Comparison of ENCODE assay signal across 11 cellular contexts in the genomic region with DNA sequence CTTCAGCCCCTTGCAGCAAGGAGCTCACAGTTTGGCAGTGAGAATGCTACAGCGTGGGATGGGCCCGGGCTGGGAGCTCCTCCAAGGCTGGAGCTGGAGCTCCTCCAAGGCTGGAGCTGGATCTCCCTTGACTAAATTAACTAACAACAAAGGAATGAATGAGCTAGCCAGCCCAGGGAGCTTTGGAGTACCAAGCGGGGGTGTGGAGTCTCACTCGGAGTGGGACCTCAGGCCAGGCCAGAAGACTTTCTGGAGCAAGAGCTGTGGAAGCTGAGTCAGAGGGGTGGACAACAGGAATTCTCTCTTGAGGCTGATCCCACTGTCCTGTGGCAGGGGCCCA.
DNase-seq lines count a peak whose midpoint lies in the region; ATAC-seq and TF ChIP-seq lines count a peak whose summit lies in the region.
"Had no signal": no experiment of that assay in that cellular context is flagged by ENCODE, and none has a peak within 500 bp of the region (broad histone marks: within the 10 kb centered on the region; RNA-seq: fewer than 3 reads in every experiment).

No MANE protein-coding gene starts in this region.

- no peak overlapping the region for H3K4me3 Mint-ChIP-seq in activated naive CD8-positive, alpha-beta T cell treated with anti-CD3 and anti-CD28 coated beads, Interleukin-2, amount 50 U/mL, for 24 hours
- no peak overlapping the region for H3K4me3 Mint-ChIP-seq in CD14-positive monocyte

- no peak for DNase-seq in SK-N-SH
- peak; percentile 95 for DNase-seq in fibroblast of peridontal ligament (ENCODE audit: extremely low read depth)
- DNase-seq in mucosa of descending colon: peak; percentile 31 to 65 (median 33)
- DNase-seq in uterus: peak; percentile 88 to 90
- no peak for DNase-seq in NCI-H510A treated with DMSO at 0.1 percent for 48 hours (lab: John Stamatoyannopoulos, UW)
- DNase-seq in activated naive CD8-positive, alpha-beta T cell treated with anti-CD3 and anti-CD28 coated beads, Interleukin-2, amount 50 U/mL, for 24 hours: no peak
- no peak for DNase-seq in CD14-positive monocyte (ENCODE audit: low spot score)
- DNase-seq: NCI-H1417 had no signal

- no peak for TF ChIP-seq POLR2A in uterus (IDR thresholded peaks at IDR 0.05)

- no peaks in the 10 kb centered on the region for H3K36me3 Mint-ChIP-seq in activated naive CD8-positive, alpha-beta T cell treated with anti-CD3 and anti-CD28 coated beads, Interleukin-2, amount 50 U/mL, for 24 hours (ENCODE audit: low read depth)
- H3K36me3 Mint-ChIP-seq in CD14-positive monocyte: peaks cover 0 to 6% of the 10 kb centered on the region in 2 donors

- H3K4me1 ChIP-seq in SK-N-SH (ENCODE audit: control insufficient read depth in 1 of 2, insufficient read depth in 2 of 2, low read depth in 1 of 2, low read length in 1 of 2) (peaks cover 0 to 10% of the 10 kb centered on the region in 2 experiments; a peak in 1 of 4 replicates), mucosa of descending colon (ENCODE audit: low read depth) (no peaks in the 10 kb centered on the region), uterus (peaks cover 0 to 3% of the 10 kb centered on the region in 2 donors)
- H3K4me1 ChIP-seq: Peyer's patch, prostate gland had no signal

- H3K27me3 ChIP-seq in SK-N-SH (ENCODE audit: insufficient read depth) (no peaks in the 10 kb centered on the region), uterus (no peaks in the 10 kb centered on the region)
- H3K27me3 ChIP-seq: Peyer's patch had no signal

- no peaks in the 10 kb centered on the region for H3K27me3 Mint-ChIP-seq in activated naive CD8-positive, alpha-beta T cell treated with anti-CD3 and anti-CD28 coated beads, Interleukin-2, amount 50 U/mL, for 24 hours
- peaks cover 0 to 2% (median 0%) of the 10 kb centered on the region in 3 donors for H3K27me3 Mint-ChIP-seq in CD14-positive monocyte (ENCODE audit: low read depth in 3 of 3)

- POLR2A ChIA-PET in SK-N-SH (lab: Yijun Ruan, JAX): no interaction called here

- H3K9me3 Mint-ChIP-seq in activated naive CD8-positive, alpha-beta T cell treated with anti-CD3 and anti-CD28 coated beads, Interleukin-2, amount 50 U/mL, for 24 hours: no peaks in the 10 kb centered on the region
- peaks cover 0 to 3% (median 0%) of the 10 kb centered on the region in 7 donors for H3K9me3 Mint-ChIP-seq in CD14-positive monocyte

- peak overlapping the region; percentile 28; the same call in 1 of the 2 replicates for H3K4me2 ChIP-seq in SK-N-SH

- H3K27ac Mint-ChIP-seq in activated naive CD8-positive, alpha-beta T cell treated with anti-CD3 and anti-CD28 coated beads, Interleukin-2, amount 50 U/mL, for 24 hours: no peak overlapping the region
- H3K27ac Mint-ChIP-seq in CD14-positive monocyte: no peak overlapping the region

- H3K79me2 ChIP-seq in SK-N-SH (ENCODE audit: insufficient read depth): no peaks in the 10 kb centered on the region

- H3K9me3 ChIP-seq in SK-N-SH (no peaks in the 10 kb centered on the region), mucosa of descending colon (no peaks in the 10 kb centered on the region), uterus (no peaks in the 10 kb centered on the region)
- H3K9me3 ChIP-seq: Peyer's patch, prostate gland had no signal

- no peak for TF ChIP-seq RAD21 in SK-N-SH (IDR thresholded peaks at IDR 0.05; ENCODE audit: low read length)

- 28% methylated on average over 4 of the region's 4 CpGs for WGBS in SK-N-SH (ENCODE audit: low lambda C conversion rate)

- no peaks in the 10 kb centered on the region for H3F3A ChIP-seq in SK-N-SH (replicated peaks; ENCODE audit: insufficient read depth)

- H4K20me1 ChIP-seq in SK-N-SH (ENCODE audit: insufficient read depth): no peaks in the 10 kb centered on the region

- no peak overlapping the region for H2AFZ ChIP-seq in SK-N-SH (ENCODE audit: low read depth)

- no peaks in the 10 kb centered on the region for H3K9me2 ChIP-seq in SK-N-SH

- ATAC-seq in SK-N-SH treated with all-trans-retinoic acid at 6 μM for 48 hours: no peak
- ATAC-seq in mucosa of descending colon: peak; percentile 73
- ATAC-seq in activated naive CD8-positive, alpha-beta T cell treated with anti-CD3 and anti-CD28 coated beads, Interleukin-2, amount 50 U/mL, for 24 hours: no peak

- H3K9ac ChIP-seq in SK-N-SH: no peak overlapping the region

- TF ChIP-seq CTCF in SK-N-SH (IDR thresholded peaks at IDR 0.05): no peak
- no peak for TF ChIP-seq CTCF in mucosa of descending colon (IDR thresholded peaks at IDR 0.05)
- no peak for TF ChIP-seq CTCF in uterus (IDR thresholded peaks at IDR 0.05)
- TF ChIP-seq CTCF in CD14-positive monocyte (IDR thresholded peaks at IDR 0.05): no peak

- H3K27ac ChIP-seq in SK-N-SH (ENCODE audit: low read depth in 2 of 2, low read length in 1 of 2) (peak overlapping the region in 1 of 2 experiments; percentile 61; a peak in 2 of 4 replicates), uterus (peak overlapping the region; percentile 49 to 69)
- H3K27ac ChIP-seq: prostate gland had no signal

- TF ChIP-seq EP300 in SK-N-SH (IDR thresholded peaks at IDR 0.05; ENCODE audit: borderline replicate concordance in 1 of 2, low read depth in 1 of 2, low read length in 1 of 2): no peak

- intact Hi-C loops in mucosa of descending colon (cut with DNase I, micrococcal nuclease): no loop called here
- intact Hi-C loops in uterus (cut with DNase I; ENCODE audit: low total_unique reads): no loop called here
- intact Hi-C loops in CD14-positive monocyte (cut with micrococcal nuclease): no loop called here

- CTCF ChIA-PET in SK-N-SH (lab: Yijun Ruan, JAX): interaction anchor here (0.6 kb wide), 1 partner anchor 168 kb away, joined by 3 read pairs; no protein-coding TSS in a partner anchor

- no peak overlapping the region for H3K4me3 ChIP-seq in SK-N-SH (ENCODE audit: low read depth in 2 of 2, low read length in 1 of 2)
- no peak overlapping the region for H3K4me3 ChIP-seq in mucosa of descending colon
- no peak overlapping the region for H3K4me3 ChIP-seq in uterus
- H3K4me3 ChIP-seq: Peyer's patch, prostate gland had no signal

- no peaks in the 10 kb centered on the region for H3K4me1 Mint-ChIP-seq in activated naive CD8-positive, alpha-beta T cell treated with anti-CD3 and anti-CD28 coated beads, Interleukin-2, amount 50 U/mL, for 24 hours
- H3K4me1 Mint-ChIP-seq in CD14-positive monocyte: peaks cover 17% of the 10 kb centered on the region

- H3K36me3 ChIP-seq in SK-N-SH (replicated peaks in 1 of 2; ENCODE audit: control insufficient read depth in 1 of 2, insufficient read depth in 2 of 2, low read length in 1 of 2) (no peaks in the 10 kb centered on the region), mucosa of descending colon (ENCODE audit: low read depth) (no peaks in the 10 kb centered on the region), uterus (no peaks in the 10 kb centered on the region)
- H3K36me3 ChIP-seq: Peyer's patch, prostate gland had no signal

TF ChIP-seq in SK-N-SH, 30 proteins besides CTCF, POLR2A, EP300 and RAD21 (continues in another document):
- TF ChIP-seq SIN3A (IDR thresholded peaks at IDR 0.05; ENCODE audit: borderline replicate concordance, low read depth, low read length) (no peak), RXRA (IDR thresholded peaks at IDR 0.05; ENCODE audit: borderline replicate concordance, low read depth) (no peak), TCF12 (IDR thresholded peaks at IDR 0.05) (no peak), GATA2 (CRISPR knock-in tag; IDR thresholded peaks at IDR 0.05) (no peak), GABPA (IDR thresholded peaks at IDR 0.05; ENCODE audit: low read depth) (no peak), TEAD4 (IDR thresholded peaks at IDR 0.05; ENCODE audit: borderline replicate concordance, insufficient read depth) (no peak), TAF1 (IDR thresholded peaks at IDR 0.05; ENCODE audit: borderline replicate concordance, low read depth, low read length) (no peak), MXI1 (IDR thresholded peaks at IDR 0.05; ENCODE audit: low read depth, low read length) (no peak), MEF2A (IDR thresholded peaks at IDR 0.05; ENCODE audit: borderline replicate concordance, low read depth) (no peak), FOXM1 (IDR thresholded peaks at IDR 0.05; ENCODE audit: low read depth) (no peak)
- TF ChIP-seq, protein P1, sequence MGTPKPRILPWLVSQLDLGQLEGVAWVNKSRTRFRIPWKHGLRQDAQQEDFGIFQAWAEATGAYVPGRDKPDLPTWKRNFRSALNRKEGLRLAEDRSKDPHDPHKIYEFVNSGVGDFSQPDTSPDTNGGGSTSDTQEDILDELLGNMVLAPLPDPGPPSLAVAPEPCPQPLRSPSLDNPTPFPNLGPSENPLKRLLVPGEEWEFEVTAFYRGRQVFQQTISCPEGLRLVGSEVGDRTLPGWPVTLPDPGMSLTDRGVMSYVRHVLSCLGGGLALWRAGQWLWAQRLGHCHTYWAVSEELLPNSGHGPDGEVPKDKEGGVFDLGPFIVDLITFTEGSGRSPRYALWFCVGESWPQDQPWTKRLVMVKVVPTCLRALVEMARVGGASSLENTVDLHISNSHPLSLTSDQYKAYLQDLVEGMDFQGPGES (IDR thresholded peaks at IDR 0.05; ENCODE audit: low read depth, low read length): no peak

TF ChIP-seq in SK-N-SH treated with all-trans-retinoic acid at 6 μM for 48 hours, 23 proteins besides CTCF, POLR2A, EP300 and RAD21:
- no peak for TF ChIP-seq ZNF70 (CRISPR knock-in tag; IDR thresholded peaks at IDR 0.05)

Comparison
In these comparisons a context has a peak if more than half of its experiments do, and no peak if none do; other contexts are left out.
1. DNase-seq: peak in fibroblast of peridontal ligament (single experiment), mucosa of descending colon (3 of 3) and uterus (2 of 2); none in SK-N-SH (single experiment), NCI-H510A treated with DMSO at 0.1 percent for 48 hours (single experiment), activated naive CD8-positive, alpha-beta T cell treated with anti-CD3 and anti-CD28 coated beads, Interleukin-2, amount 50 U/mL, for 24 hours (single experiment) and CD14-positive monocyte (single experiment).